Comparison of ENCODE assay signal across 1 cellular context in the genomic region with DNA sequence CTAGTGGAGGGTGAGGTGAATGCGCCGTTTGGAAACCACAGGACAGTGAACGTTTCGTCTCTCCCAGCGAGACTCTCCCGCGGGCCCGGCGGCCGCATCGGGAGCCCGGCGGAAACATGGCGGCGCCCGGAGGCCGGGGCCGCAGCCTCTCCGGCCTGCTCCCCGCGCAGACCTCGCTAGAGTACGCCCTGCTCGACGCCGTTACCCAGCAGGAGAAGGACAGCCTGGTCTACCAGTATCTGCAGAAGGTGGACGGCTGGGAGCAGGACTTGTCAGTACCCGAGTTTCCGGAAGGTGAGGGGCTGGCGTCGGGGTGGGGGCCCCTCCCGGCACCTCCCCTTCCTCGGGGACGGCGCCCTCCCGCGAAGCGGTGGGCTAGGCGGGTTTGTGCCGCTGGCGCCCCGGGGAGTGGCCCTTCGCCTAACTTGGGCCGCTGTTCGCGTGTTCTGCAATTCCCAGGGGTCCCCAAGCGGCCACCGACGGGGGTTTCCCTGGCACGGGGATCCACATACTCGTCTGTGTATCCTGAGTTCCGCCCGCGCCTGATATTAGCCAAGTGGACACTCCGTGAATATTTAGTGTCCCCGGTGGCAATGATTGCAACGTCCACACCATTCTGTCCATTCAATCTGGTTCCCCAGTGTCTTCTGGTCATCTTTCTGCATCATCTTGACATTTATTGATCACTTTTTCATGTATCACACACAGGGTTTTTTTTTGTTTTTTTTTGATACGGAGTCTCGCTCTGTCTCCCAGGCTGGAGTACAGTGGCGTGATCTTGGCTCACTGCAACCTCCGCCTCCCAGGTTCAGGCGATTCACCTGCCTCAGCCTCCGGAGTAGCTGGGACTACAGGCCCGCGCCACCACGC.
TF ChIP-seq lines count a peak whose summit lies in the region.

No MANE protein-coding gene starts in this region.

TF ChIP-seq in HepG2, 621 proteins besides CTCF, POLR2A, EP300 and RAD21 (continued from another document and continues in another):
- no peak for TF ChIP-seq PLRG1 (conservative IDR thresholded peaks at IDR 0.05)
- peak; percentile 63; the same call in 1 of the 2 replicates for TF ChIP-seq ZNF547 (CRISPR knock-in tag; IDR thresholded peaks at IDR 0.05)
- no peak for TF ChIP-seq ZNF143 (CRISPR knock-in tag; IDR thresholded peaks at IDR 0.05)
- TF ChIP-seq ZSCAN12 (CRISPR knock-in tag; IDR thresholded peaks at IDR 0.05) = no peak
- TF ChIP-seq TRIM24 (CRISPR knock-in tag; IDR thresholded peaks at IDR 0.05) = no peak
- TF ChIP-seq ZBTB42 (CRISPR knock-in tag; IDR thresholded peaks at IDR 0.05) = peak; percentile 63; the same call in 1 of the 2 replicates
- no peak for TF ChIP-seq RFX1 (IDR thresholded peaks at IDR 0.05)
- no peak for TF ChIP-seq ZSCAN20 (CRISPR knock-in tag; IDR thresholded peaks at IDR 0.05; ENCODE audit: borderline replicate concordance)
- TF ChIP-seq, protein P1, sequence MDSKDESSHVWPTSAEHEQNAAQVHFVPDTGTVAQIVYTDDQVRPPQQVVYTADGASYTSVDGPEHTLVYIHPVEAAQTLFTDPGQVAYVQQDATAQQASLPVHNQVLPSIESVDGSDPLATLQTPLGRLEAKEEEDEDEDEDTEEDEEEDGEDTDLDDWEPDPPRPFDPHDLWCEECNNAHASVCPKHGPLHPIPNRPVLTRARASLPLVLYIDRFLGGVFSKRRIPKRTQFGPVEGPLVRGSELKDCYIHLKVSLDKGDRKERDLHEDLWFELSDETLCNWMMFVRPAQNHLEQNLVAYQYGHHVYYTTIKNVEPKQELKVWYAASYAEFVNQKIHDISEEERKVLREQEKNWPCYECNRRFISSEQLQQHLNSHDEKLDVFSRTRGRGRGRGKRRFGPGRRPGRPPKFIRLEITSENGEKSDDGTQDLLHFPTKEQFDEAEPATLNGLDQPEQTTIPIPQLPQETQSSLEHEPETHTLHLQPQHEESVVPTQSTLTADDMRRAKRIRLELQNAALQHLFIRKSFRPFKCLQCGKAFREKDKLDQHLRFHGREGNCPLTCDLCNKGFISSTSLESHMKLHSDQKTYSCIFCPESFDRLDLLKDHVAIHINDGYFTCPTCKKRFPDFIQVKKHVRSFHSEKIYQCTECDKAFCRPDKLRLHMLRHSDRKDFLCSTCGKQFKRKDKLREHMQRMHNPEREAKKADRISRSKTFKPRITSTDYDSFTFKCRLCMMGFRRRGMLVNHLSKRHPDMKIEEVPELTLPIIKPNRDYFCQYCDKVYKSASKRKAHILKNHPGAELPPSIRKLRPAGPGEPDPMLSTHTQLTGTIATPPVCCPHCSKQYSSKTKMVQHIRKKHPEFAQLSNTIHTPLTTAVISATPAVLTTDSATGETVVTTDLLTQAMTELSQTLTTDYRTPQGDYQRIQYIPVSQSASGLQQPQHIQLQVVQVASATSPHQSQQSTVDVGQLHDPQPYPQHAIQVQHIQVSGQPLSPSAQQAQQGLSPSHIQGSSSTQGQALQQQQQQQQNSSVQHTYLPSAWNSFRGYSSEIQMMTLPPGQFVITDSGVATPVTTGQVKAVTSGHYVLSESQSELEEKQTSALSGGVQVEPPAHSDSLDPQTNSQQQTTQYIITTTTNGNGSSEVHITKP (CRISPR knock-in tag; IDR thresholded peaks at IDR 0.05; ENCODE audit: low read depth) = no peak
- TF ChIP-seq HNF4G (IDR thresholded peaks at IDR 0.05; ENCODE audit: borderline replicate concordance, low read depth, low read length) = no peak
- TF ChIP-seq HNF4G (CRISPR knock-in tag; IDR thresholded peaks at IDR 0.05; ENCODE audit: borderline replicate concordance, low read depth) = 0 out of 2 replicates have a peak, but pooled peaks have one; percentile 55
- TF ChIP-seq, protein P2, sequence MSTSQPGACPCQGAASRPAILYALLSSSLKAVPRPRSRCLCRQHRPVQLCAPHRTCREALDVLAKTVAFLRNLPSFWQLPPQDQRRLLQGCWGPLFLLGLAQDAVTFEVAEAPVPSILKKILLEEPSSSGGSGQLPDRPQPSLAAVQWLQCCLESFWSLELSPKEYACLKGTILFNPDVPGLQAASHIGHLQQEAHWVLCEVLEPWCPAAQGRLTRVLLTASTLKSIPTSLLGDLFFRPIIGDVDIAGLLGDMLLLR (CRISPR knock-in tag; IDR thresholded peaks at IDR 0.05) = no peak
- TF ChIP-seq ZNF33A (CRISPR knock-in tag; IDR thresholded peaks at IDR 0.05; ENCODE audit: borderline replicate concordance) = no peak
- TF ChIP-seq EEA1 (CRISPR knock-in tag; IDR thresholded peaks at IDR 0.05; ENCODE audit: borderline replicate concordance) = no peak
- TF ChIP-seq, protein P3, sequence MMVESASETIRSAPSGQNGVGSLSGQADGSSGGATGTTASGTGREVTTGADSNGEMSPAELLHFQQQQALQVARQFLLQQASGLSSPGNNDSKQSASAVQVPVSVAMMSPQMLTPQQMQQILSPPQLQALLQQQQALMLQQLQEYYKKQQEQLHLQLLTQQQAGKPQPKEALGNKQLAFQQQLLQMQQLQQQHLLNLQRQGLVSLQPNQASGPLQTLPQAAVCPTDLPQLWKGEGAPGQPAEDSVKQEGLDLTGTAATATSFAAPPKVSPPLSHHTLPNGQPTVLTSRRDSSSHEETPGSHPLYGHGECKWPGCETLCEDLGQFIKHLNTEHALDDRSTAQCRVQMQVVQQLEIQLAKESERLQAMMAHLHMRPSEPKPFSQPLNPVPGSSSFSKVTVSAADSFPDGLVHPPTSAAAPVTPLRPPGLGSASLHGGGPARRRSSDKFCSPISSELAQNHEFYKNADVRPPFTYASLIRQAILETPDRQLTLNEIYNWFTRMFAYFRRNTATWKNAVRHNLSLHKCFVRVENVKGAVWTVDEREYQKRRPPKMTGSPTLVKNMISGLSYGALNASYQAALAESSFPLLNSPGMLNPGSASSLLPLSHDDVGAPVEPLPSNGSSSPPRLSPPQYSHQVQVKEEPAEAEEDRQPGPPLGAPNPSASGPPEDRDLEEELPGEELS (CRISPR knock-in tag; IDR thresholded peaks at IDR 0.05) = no peak
- TF ChIP-seq, protein P4, sequence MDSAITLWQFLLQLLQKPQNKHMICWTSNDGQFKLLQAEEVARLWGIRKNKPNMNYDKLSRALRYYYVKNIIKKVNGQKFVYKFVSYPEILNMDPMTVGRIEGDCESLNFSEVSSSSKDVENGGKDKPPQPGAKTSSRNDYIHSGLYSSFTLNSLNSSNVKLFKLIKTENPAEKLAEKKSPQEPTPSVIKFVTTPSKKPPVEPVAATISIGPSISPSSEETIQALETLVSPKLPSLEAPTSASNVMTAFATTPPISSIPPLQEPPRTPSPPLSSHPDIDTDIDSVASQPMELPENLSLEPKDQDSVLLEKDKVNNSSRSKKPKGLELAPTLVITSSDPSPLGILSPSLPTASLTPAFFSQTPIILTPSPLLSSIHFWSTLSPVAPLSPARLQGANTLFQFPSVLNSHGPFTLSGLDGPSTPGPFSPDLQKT (CRISPR knock-in tag; IDR thresholded peaks at IDR 0.05; ENCODE audit: borderline replicate concordance) = no peak
- no peak for TF ChIP-seq ZNF367 (CRISPR knock-in tag; IDR thresholded peaks at IDR 0.05; ENCODE audit: borderline replicate concordance)
- no peak; the same call in 1 of the 2 replicates for TF ChIP-seq ZNF552 (CRISPR knock-in tag; IDR thresholded peaks at IDR 0.05; ENCODE audit: borderline replicate concordance)
- TF ChIP-seq, protein P5, sequence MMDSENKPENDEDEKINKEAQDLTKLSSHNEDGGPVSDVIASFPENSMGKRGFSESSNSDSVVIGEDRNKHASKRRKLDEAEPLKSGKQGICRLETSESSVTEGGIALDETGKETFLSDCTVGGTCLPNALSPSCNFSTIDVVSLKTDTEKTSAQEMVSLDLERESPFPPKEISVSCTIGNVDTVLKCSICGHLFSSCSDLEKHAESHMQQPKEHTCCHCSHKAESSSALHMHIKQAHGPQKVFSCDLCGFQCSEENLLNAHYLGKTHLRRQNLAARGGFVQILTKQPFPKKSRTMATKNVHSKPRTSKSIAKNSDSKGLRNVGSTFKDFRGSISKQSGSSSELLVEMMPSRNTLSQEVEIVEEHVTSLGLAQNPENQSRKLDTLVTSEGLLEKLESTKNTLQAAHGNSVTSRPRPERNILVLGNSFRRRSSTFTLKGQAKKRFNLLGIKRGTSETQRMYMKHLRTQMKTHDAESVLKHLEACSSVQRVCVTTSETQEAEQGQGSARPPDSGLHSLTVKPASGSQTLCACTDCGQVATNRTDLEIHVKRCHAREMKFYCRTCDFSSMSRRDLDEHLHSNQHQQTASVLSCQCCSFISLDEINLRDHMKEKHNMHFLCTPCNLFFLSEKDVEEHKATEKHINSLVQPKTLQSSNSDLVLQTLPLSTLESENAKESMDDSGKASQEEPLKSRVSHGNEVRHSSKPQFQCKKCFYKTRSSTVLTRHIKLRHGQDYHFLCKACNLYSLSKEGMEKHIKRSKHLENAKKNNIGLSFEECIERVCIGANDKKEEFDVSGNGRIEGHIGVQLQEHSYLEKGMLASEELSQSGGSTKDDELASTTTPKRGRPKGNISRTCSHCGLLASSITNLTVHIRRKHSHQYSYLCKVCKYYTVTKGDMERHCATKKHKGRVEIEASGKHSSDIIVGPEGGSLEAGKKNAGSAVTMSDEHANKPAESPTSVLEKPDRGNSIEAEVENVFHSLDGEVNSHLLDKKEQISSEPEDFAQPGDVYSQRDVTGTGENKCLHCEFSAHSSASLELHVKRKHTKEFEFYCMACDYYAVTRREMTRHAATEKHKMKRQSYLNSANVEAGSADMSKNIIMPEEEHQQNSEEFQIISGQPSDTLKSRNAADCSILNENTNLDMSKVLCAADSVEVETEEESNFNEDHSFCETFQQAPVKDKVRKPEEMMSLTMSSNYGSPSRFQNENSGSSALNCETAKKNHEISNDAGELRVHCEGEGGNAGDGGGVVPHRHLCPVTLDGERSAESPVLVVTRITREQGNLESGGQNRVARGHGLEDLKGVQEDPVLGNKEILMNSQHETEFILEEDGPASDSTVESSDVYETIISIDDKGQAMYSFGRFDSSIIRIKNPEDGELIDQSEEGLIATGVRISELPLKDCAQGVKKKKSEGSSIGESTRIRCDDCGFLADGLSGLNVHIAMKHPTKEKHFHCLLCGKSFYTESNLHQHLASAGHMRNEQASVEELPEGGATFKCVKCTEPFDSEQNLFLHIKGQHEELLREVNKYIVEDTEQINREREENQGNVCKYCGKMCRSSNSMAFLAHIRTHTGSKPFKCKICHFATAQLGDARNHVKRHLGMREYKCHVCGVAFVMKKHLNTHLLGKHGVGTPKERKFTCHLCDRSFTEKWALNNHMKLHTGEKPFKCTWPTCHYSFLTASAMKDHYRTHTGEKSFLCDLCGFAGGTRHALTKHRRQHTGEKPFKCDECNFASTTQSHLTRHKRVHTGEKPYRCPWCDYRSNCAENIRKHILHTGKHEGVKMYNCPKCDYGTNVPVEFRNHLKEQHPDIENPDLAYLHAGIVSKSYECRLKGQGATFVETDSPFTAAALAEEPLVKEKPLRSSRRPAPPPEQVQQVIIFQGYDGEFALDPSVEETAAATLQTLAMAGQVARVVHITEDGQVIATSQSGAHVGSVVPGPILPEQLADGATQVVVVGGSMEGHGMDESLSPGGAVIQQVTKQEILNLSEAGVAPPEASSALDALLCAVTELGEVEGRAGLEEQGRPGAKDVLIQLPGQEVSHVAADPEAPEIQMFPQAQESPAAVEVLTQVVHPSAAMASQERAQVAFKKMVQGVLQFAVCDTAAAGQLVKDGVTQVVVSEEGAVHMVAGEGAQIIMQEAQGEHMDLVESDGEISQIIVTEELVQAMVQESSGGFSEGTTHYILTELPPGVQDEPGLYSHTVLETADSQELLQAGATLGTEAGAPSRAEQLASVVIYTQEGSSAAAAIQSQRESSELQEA (CRISPR knock-in tag; IDR thresholded peaks at IDR 0.05; ENCODE audit: not compliant biosample characterization) = peak; percentile 61
- TF ChIP-seq, protein P6, sequence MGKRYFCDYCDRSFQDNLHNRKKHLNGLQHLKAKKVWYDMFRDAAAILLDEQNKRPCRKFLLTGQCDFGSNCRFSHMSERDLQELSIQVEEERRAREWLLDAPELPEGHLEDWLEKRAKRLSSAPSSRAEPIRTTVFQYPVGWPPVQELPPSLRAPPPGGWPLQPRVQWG (CRISPR knock-in tag; IDR thresholded peaks at IDR 0.05; ENCODE audit: borderline replicate concordance, low read depth) = no peak
- TF ChIP-seq SRSF4 (IDR thresholded peaks at IDR 0.05; ENCODE audit: low read depth, low read length, poor library complexity, severe bottlenecking) = no peak
- TF ChIP-seq ZFP1 (CRISPR knock-in tag; IDR thresholded peaks at IDR 0.05) = no peak
- TF ChIP-seq ZNF724P (CRISPR knock-in tag; IDR thresholded peaks at IDR 0.05; ENCODE audit: borderline replicate concordance) = no peak
- no peak for TF ChIP-seq ZNF292 (CRISPR knock-in tag; IDR thresholded peaks at IDR 0.05; ENCODE audit: borderline replicate concordance, low read depth)
- TF ChIP-seq MATR3 (CRISPR knock-in tag; IDR thresholded peaks at IDR 0.05) = no peak
- no peak for TF ChIP-seq ZFP36L1 (CRISPR knock-in tag; IDR thresholded peaks at IDR 0.05)
- TF ChIP-seq, protein P7, sequence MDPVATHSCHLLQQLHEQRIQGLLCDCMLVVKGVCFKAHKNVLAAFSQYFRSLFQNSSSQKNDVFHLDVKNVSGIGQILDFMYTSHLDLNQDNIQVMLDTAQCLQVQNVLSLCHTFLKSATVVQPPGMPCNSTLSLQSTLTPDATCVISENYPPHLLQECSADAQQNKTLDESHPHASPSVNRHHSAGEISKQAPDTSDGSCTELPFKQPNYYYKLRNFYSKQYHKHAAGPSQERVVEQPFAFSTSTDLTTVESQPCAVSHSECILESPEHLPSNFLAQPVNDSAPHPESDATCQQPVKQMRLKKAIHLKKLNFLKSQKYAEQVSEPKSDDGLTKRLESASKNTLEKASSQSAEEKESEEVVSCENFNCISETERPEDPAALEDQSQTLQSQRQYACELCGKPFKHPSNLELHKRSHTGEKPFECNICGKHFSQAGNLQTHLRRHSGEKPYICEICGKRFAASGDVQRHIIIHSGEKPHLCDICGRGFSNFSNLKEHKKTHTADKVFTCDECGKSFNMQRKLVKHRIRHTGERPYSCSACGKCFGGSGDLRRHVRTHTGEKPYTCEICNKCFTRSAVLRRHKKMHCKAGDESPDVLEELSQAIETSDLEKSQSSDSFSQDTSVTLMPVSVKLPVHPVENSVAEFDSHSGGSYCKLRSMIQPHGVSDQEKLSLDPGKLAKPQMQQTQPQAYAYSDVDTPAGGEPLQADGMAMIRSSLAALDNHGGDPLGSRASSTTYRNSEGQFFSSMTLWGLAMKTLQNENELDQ (CRISPR knock-in tag; IDR thresholded peaks at IDR 0.05; ENCODE audit: borderline replicate concordance) = no peak
